Comparison of ENCODE assay signal across 34 cellular contexts in the genomic region with DNA sequence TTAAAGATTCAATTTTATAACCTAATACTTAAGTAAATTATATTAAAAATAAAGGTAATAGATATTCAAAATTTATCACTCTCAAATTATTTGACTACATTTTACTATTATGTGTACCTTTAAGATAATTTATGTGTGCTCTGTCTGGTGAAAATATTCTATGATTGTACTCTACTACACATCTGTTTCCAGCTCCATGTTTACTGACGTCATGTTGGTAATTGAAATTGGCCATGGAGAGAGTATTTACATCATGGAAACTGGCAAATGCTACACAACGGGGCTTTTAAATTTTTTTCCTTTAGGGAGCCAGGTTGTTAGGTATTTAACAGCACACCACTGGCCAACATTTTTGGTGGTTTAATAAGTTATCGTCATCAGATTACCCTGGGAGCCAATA.
"Had no signal": no experiment of that assay in that cellular context is flagged by ENCODE, and none has a peak within 500 bp of the region (broad histone marks: within the 10 kb centered on the region; RNA-seq: fewer than 3 reads in every experiment).

No MANE protein-coding gene starts in this region.

- H3K9me3 ChIP-seq: adrenal gland, ascending aorta, body of pancreas, breast epithelium had no signal

- ATAC-seq: activated naive CD4-positive, alpha-beta T cell treated with anti-CD3 and anti-CD28 coated beads, Interleukin-2, amount 50 U/mL, for 72 hours; activated naive CD8-positive, alpha-beta T cell treated with anti-CD3 and anti-CD28 coated beads, Interleukin-2, amount 50 U/mL, for 24 hours; activated T-cell treated with anti-CD3 and anti-CD28 coated beads, Interleukin-2, amount 50 U/mL, for 4 hours; activated T-cell treated with anti-CD3 and anti-CD28 coated beads, Interleukin-2, amount 50 U/mL, for 72 hours; activated T-helper 17 cell treated with anti-CD3 and anti-CD28 coated beads, Interleukin-2, amount 50 U/mL, for 72 hours; body of pancreas had no signal

- H3K4me1 ChIP-seq: adrenal gland, ascending aorta, breast epithelium had no signal

- H3K27ac ChIP-seq: adrenal gland, ascending aorta, body of pancreas, brain microvascular endothelial cell, cardiac muscle cell had no signal

- FAIRE-seq: astrocyte, bronchial epithelial cell had no signal

- H3K27me3 ChIP-seq: adrenal gland, ascending aorta, body of pancreas, brain microvascular endothelial cell, breast epithelium had no signal

- H3K36me3 ChIP-seq: adrenal gland, ascending aorta, brain microvascular endothelial cell, breast epithelium, cardiac muscle cell had no signal

- H3K4me3 ChIP-seq: adrenal gland, ascending aorta, body of pancreas, breast epithelium, cardiac muscle cell had no signal

- DNase-seq: activated effector memory CD4-positive, alpha-beta T cell treated with anti-CD3 and anti-CD28 coated beads, Interleukin-2, amount 50 U/mL, for 16 hours; activated effector memory CD4-positive, alpha-beta T cell treated with Interleukin-2 at 50 U/mL for 16 hours; activated gamma-delta T cell; activated gamma-delta T cell treated with Interleukin-2 at 50 U/mL for 16 hours; activated naive CD4-positive, alpha-beta T cell; activated naive CD4-positive, alpha-beta T cell treated with anti-CD3 and anti-CD28 coated beads for 36 hours; activated naive CD4-positive, alpha-beta T cell treated with anti-CD3 and anti-CD28 coated beads, Interleukin-2, amount 10 ng/mL, durations not matched to agents 7 days and 5 days; activated naive CD4-positive, alpha-beta T cell treated with anti-CD3 and anti-CD28 coated beads, Interleukin-2, amount 50 U/mL, for 16 hours; activated naive CD4-positive, alpha-beta T cell treated with Interleukin-2 at 50 U/mL for 16 hours; activated naive CD8-positive, alpha-beta T cell treated with anti-CD3 and anti-CD28 coated beads for 36 hours; activated naive CD8-positive, alpha-beta T cell treated with anti-CD3 and anti-CD28 coated beads, Interleukin-2, amount 10 ng/mL, durations not matched to agents 7 days and 5 days; activated naive CD8-positive, alpha-beta T cell treated with anti-CD3 and anti-CD28 coated beads, Interleukin-2, amount 50 U/mL, for 24 hours; activated T-cell treated with anti-CD3 and anti-CD28 coated beads, Interleukin-2, amount 50 U/mL, for 1 hour; activated T-cell treated with anti-CD3 and anti-CD28 coated beads, Interleukin-2, amount 50 U/mL, for 24 hours; activated T-cell treated with anti-CD3 and anti-CD28 coated beads, Interleukin-2, amount 50 U/mL, for 4 hours; activated T-cell treated with anti-CD3 and anti-CD28 coated beads, Interleukin-2, amount 50 U/mL, for 48 hours; activated T-cell treated with anti-CD3 and anti-CD28 coated beads, Interleukin-2, amount 50 U/mL, for 72 hours; adrenal gland; amniotic stem cell; amygdala; anterior cingulate cortex; aorta; body of pancreas; brain microvascular endothelial cell; caudate nucleus; central memory CD4-positive, alpha-beta T cell; cerebellar nuclear complex had no signal
